ENCODE assay signal across 10 cellular contexts in genomic region chr22:21791635-21792625, GRCh38. TPM values are rescaled to one million over a fixed set of nuclear protein-coding genes. Genes with fewer than 3 reads are reported as not detected.
DNase-seq lines count a peak whose midpoint lies in the region; ATAC-seq and TF ChIP-seq lines count a peak whose summit lies in the region.
"Had no signal": no experiment of that assay in that cellular context is flagged by ENCODE, and none has a peak within 500 bp of the region (broad histone marks: within the 10 kb centered on the region; RNA-seq: fewer than 3 reads in every experiment).

No MANE protein-coding gene starts in this region.

- DNase-seq in AG04450 (ENCODE audit: low read depth, low spot score) (no peak), iris pigment epithelial cell (ENCODE audit: low read depth) (peak; percentile 33), SKM-1 (lab: John Stamatoyannopoulos, UW; ENCODE audit: unreplicated experiment) (no peak), NCI-H524 treated with DMSO at 0.1 percent for 48 hours (lab: John Stamatoyannopoulos, UW) (no peak), NCI-H446 (lab: John Stamatoyannopoulos, UW) (no peak)
- DNase-seq in activated CD4-positive, alpha-beta T cell treated with anti-CD3 and anti-CD28 coated beads, Interleukin-2, amount 50 U/mL, for 48 hours = peak; percentile 46 to 66

- CTCF ChIA-PET in AG04450 (lab: Charles Lee) = no interaction called here

- H3K9me3 ChIP-seq in AG04450 (ENCODE audit: control insufficient read depth, insufficient read depth, low read length) = no peaks in the 10 kb centered on the region

- H3K27ac ChIP-seq in AG04450 (ENCODE audit: low read depth, low read length) = peak overlapping the region; percentile 52
- H3K27ac ChIP-seq: C4-2B, HL-60 had no signal

- H3K27me3 ChIP-seq in AG04450 (ENCODE audit: control insufficient read depth, insufficient read depth, low read length) = no peaks in the 10 kb centered on the region

- POLR2A ChIA-PET in AG04450 (lab: Yijun Ruan, JAX) = no interaction called here

- H3K4me3 ChIP-seq in AG04450 (ENCODE audit: low read depth, low read length) = no peak overlapping the region

- TF ChIP-seq CTCF in AG04450 (IDR thresholded peaks at IDR 0.05; ENCODE audit: low read depth, low read length) = peak; percentile 12; the same call in 1 of the 2 replicates

- ATAC-seq in GM21717 (IDR thresholded peaks at IDR 0.05; ENCODE audit: unreplicated experiment) (peak; percentile 50), GM21526 (IDR thresholded peaks at IDR 0.05; ENCODE audit: low FRiP score, unreplicated experiment) (no peak)

RNA-seq across cellular contexts. Expression of gene YPEL1, which starts 56.3 kb away (rescaled TPM):
- 5.5 and 6.1 TPM in 2 replicates for polyA plus RNA-seq in AG04450 (2011; rRNA removed)
- 4.2 and 5.0 TPM in 2 replicates for polyA minus RNA-seq in AG04450 (2011; rRNA and poly(A)+ RNA removed)

Comparison
In these comparisons a context has a peak if more than half of its experiments do, and no peak if none do; other contexts are left out.
1. DNase-seq: peak in activated CD4-positive, alpha-beta T cell treated with anti-CD3 and anti-CD28 coated beads, Interleukin-2, amount 50 U/mL, for 48 hours (2 of 2) and iris pigment epithelial cell (single experiment); none in AG04450 (single experiment), SKM-1 (single experiment), NCI-H524 treated with DMSO at 0.1 percent for 48 hours (single experiment) and NCI-H446 (0 of 2).